ENCODE assay signal across 11 cellular contexts in the genomic region with DNA sequence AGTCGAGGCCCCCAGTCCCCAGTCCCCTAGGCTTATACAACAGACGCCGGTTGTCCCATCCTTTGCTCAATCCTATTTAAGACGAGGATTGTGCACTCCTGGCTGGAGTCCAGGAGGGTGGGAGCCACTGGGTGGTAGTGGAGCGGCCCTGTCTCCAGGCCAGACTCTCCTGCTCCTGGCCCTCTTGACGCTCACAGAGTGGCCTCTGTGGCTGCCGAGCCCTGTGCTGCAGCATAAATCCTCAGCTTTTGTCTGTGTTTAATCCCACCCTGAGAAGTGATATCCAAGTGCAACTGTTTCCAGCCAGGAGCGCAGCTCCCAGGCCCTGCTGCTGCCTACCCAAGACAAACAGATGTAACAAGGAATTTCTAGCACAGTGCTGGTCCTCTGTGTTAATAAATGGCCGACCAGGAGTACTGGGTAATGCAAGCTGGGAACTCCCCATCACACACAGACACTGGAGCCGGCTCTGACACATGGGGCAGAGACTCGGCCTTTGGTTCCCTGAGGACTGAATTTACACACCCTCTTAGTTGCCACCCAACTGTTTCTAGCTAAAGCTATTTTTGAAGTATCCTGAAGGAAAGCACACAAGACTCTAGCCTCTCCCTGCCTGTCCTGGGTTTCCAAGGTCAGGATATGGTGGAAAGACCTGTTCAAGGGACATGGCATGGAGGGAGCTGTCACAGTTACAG.
DNase-seq lines count a peak whose midpoint lies in the region; ATAC-seq, FAIRE-seq and TF ChIP-seq lines count a peak whose summit lies in the region.
"Had no signal": no experiment of that assay in that cellular context is flagged by ENCODE, and none has a peak within 500 bp of the region (broad histone marks: within the 10 kb centered on the region; RNA-seq: fewer than 3 reads in every experiment).

No MANE protein-coding gene starts in this region.

- H3K27ac ChIP-seq in cingulate gyrus (ENCODE audit: low read depth, low read length) (peak overlapping the region; percentile 50), keratinocyte (ENCODE audit: control insufficient read depth, insufficient read depth, low read length) (peak overlapping the region; percentile 24)
- H3K27ac ChIP-seq: SK-N-MC had no signal

- no peaks in the 10 kb centered on the region for H4K20me1 ChIP-seq in keratinocyte (ENCODE audit: control insufficient read depth, extremely low read depth, insufficient read depth, low read length)

- no peaks in the 10 kb centered on the region for H3K9me1 ChIP-seq in keratinocyte (ENCODE audit: control insufficient read depth, extremely low read depth, insufficient read depth, low read length)

- H3K79me2 ChIP-seq in keratinocyte (ENCODE audit: control insufficient read depth, insufficient read depth, low read length): no peaks in the 10 kb centered on the region

- dilution Hi-C loops in keratinocyte (cut with MboI; ENCODE audit: extremely low pct_ligation_motif_present, low sequenced_read_pairs): no loop called here

- H3K9ac ChIP-seq in keratinocyte (ENCODE audit: control insufficient read depth, extremely low read depth, insufficient read depth, low read length): no peak overlapping the region

- peaks cover 44% of the 10 kb centered on the region for H3K4me1 ChIP-seq in keratinocyte (ENCODE audit: control insufficient read depth, extremely low read depth, insufficient read depth, low read length)

- H3K4me2 ChIP-seq in keratinocyte (ENCODE audit: control insufficient read depth, extremely low read depth, insufficient read depth, low read depth, low read length): peak overlapping the region; percentile 84

- FAIRE-seq in keratinocyte (lab: Jason Lieb, UNC): peak; percentile 20

- peaks cover 4% of the 10 kb centered on the region in 2 experiments for H3K36me3 ChIP-seq in keratinocyte (ENCODE audit: control insufficient read depth in 2 of 2, extremely low read depth in 1 of 2, insufficient read depth in 2 of 2, low read length in 2 of 2)

- no peak overlapping the region for H2AFZ ChIP-seq in keratinocyte (ENCODE audit: control insufficient read depth, low read length)

- DNase-seq in NCI-H69 (lab: John Stamatoyannopoulos, UW): peak; percentile 13
- DNase-seq in keratinocyte (ENCODE audit: low read depth, low spot score): no peak
- DNase-seq in sciatic nerve (ENCODE audit: low spot score): no peak
- DNase-seq in NAMALWA (ENCODE audit: low spot score): no peak
- no peak for DNase-seq in activated CD4-positive, alpha-beta T cell treated with anti-CD3 and anti-CD28 coated beads for 1 hour
- DNase-seq in COLO668 (lab: John Stamatoyannopoulos, UW; ENCODE audit: unreplicated experiment): no peak
- DNase-seq in retina: no peak
- DNase-seq: activated T-cell treated with anti-CD3 and anti-CD28 coated beads, Interleukin-2, amount 50 U/mL, for 72 hours; stimulated activated naive CD4-positive, alpha-beta T cell had no signal

- no peak overlapping the region for H3K4me3 ChIP-seq in keratinocyte (ENCODE audit: control insufficient read depth in 2 of 3, extremely low read depth in 1 of 3, insufficient read depth in 2 of 3, low read depth in 1 of 3, low read length in 3 of 3)
- H3K4me3 ChIP-seq: SK-N-MC had no signal

- ATAC-seq in sciatic nerve: peak; percentile 34
- ATAC-seq: activated T-cell treated with anti-CD3 and anti-CD28 coated beads, Interleukin-2, amount 50 U/mL, for 72 hours had no signal

- no peaks in the 10 kb centered on the region for H3K9me3 ChIP-seq in keratinocyte (ENCODE audit: control insufficient read depth, low read depth, low read length)

- TF ChIP-seq CTCF in keratinocyte (optimal IDR thresholded peaks at IDR 0.05 in 1 of 3, IDR thresholded peaks at IDR 0.05 in 1 of 3, conservative IDR thresholded peaks at IDR 0.05 in 1 of 3; ENCODE audit: extremely low read depth in 1 of 3, insufficient read depth in 2 of 3, low read length in 3 of 3): no peak

- H3K27me3 ChIP-seq in keratinocyte (ENCODE audit: control insufficient read depth, extremely low read depth, insufficient read depth, low read length): no peaks in the 10 kb centered on the region

- intact Hi-C loops in sciatic nerve (cut with DNase I): no loop called here
